ENCODE assay signal across 1 cellular context in genomic region chr11:113875414-113876073, GRCh38.
A peak's percentile ranks its signal among the peaks of the same experiment; 100 is the strongest.
TF ChIP-seq lines count a peak whose summit lies in the region.

TSS of gene USP28 (minus strand) at chr11:113875572. CDS start at chr11:113875501, 71 bp downstream.

TF ChIP-seq in SK-N-SH, 30 proteins besides CTCF, POLR2A, EP300 and RAD21 (continued from another document):
- TF ChIP-seq GATA2 (CRISPR knock-in tag; IDR thresholded peaks at IDR 0.05) (no peak), GABPA (IDR thresholded peaks at IDR 0.05; ENCODE audit: low read depth) (no peak), ZBTB33 (IDR thresholded peaks at IDR 0.05; ENCODE audit: borderline replicate concordance, low read depth) (no peak), MEF2A (IDR thresholded peaks at IDR 0.05; ENCODE audit: borderline replicate concordance, low read depth) (no peak), PBX3 (IDR thresholded peaks at IDR 0.05) (peak; percentile 28)
